1 cellular context compared by ENCODE assay signal in genomic region chr12:4858385-4858784, GRCh38.
TF ChIP-seq lines count a peak whose summit lies in the region.

No MANE protein-coding gene starts in this region.

TF ChIP-seq in HepG2, 621 proteins besides CTCF, POLR2A, EP300 and RAD21 (continued from another document):
- TF ChIP-seq ZBTB40 (IDR thresholded peaks at IDR 0.05) (no peak), ZBTB40 (CRISPR knock-in tag; IDR thresholded peaks at IDR 0.05) (no peak), ATF2 (CRISPR knock-in tag; IDR thresholded peaks at IDR 0.05) (no peak), MAFG (CRISPR knock-in tag; IDR thresholded peaks at IDR 0.05) (no peak), ZNF256 (CRISPR knock-in tag; conservative IDR thresholded peaks at IDR 0.05) (no peak), KDM5B (CRISPR knock-in tag; IDR thresholded peaks at IDR 0.05; ENCODE audit: borderline replicate concordance) (no peak), NR3C1 (CRISPR knock-in tag; IDR thresholded peaks at IDR 0.05) (no peak), FOXO1 (CRISPR knock-in tag; IDR thresholded peaks at IDR 0.05) (no peak), NFYB (CRISPR knock-in tag; IDR thresholded peaks at IDR 0.05) (no peak), RARA (CRISPR knock-in tag; IDR thresholded peaks at IDR 0.05) (peak; percentile 57), ZNF362 (CRISPR knock-in tag; IDR thresholded peaks at IDR 0.05; ENCODE audit: borderline replicate concordance) (no peak)
- TF ChIP-seq, protein P1, sequence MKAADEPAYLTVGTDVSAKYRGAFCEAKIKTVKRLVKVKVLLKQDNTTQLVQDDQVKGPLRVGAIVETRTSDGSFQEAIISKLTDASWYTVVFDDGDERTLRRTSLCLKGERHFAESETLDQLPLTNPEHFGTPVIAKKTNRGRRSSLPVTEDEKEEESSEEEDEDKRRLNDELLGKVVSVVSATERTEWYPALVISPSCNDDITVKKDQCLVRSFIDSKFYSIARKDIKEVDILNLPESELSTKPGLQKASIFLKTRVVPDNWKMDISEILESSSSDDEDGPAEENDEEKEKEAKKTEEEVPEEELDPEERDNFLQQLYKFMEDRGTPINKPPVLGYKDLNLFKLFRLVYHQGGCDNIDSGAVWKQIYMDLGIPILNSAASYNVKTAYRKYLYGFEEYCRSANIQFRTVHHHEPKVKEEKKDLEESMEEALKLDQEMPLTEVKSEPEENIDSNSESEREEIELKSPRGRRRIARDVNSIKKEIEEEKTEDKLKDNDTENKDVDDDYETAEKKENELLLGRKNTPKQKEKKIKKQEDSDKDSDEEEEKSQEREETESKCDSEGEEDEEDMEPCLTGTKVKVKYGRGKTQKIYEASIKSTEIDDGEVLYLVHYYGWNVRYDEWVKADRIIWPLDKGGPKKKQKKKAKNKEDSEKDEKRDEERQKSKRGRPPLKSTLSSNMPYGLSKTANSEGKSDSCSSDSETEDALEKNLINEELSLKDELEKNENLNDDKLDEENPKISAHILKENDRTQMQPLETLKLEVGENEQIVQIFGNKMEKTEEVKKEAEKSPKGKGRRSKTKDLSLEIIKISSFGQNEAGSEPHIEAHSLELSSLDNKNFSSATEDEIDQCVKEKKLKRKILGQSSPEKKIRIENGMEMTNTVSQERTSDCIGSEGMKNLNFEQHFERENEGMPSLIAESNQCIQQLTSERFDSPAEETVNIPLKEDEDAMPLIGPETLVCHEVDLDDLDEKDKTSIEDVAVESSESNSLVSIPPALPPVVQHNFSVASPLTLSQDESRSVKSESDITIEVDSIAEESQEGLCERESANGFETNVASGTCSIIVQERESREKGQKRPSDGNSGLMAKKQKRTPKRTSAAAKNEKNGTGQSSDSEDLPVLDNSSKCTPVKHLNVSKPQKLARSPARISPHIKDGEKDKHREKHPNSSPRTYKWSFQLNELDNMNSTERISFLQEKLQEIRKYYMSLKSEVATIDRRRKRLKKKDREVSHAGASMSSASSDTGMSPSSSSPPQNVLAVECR (CRISPR knock-in tag; IDR thresholded peaks at IDR 0.05; ENCODE audit: borderline replicate concordance), result no peak
- TF ChIP-seq, protein P2, sequence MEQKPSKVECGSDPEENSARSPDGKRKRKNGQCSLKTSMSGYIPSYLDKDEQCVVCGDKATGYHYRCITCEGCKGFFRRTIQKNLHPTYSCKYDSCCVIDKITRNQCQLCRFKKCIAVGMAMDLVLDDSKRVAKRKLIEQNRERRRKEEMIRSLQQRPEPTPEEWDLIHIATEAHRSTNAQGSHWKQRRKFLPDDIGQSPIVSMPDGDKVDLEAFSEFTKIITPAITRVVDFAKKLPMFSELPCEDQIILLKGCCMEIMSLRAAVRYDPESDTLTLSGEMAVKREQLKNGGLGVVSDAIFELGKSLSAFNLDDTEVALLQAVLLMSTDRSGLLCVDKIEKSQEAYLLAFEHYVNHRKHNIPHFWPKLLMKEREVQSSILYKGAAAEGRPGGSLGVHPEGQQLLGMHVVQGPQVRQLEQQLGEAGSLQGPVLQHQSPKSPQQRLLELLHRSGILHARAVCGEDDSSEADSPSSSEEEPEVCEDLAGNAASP (CRISPR knock-in tag; IDR thresholded peaks at IDR 0.05; ENCODE audit: borderline replicate concordance), result peak; percentile 60; the same call in 1 of the 2 replicates
TF ChIP-seq in HepG2: peak in this region for 11.
